In genomic region chr3:11719406-11720219, GRCh38 we compare ENCODE assay signal across 8 cellular contexts.
DNase-seq lines count a peak whose midpoint lies in the region; ATAC-seq and TF ChIP-seq lines count a peak whose summit lies in the region.

No MANE protein-coding gene starts in this region.

- H3K27ac ChIP-seq in left ventricle myocardium inferior (replicated peaks) (peak overlapping the region; percentile 93), urinary bladder (ENCODE audit: low read depth) (peak overlapping the region; percentile 99)

- no peaks in the 10 kb centered on the region for H3K9me3 ChIP-seq in left ventricle myocardium inferior (replicated peaks)

- H3K4me3 Mint-ChIP-seq in IgD-negative memory B cell (peak overlapping the region; percentile 83 to 95 (median 90)), progenitor cell of endocrine pancreas (ENCODE audit: low read depth) (peak overlapping the region; percentile 96)

- ATAC-seq in GM21529 (IDR thresholded peaks at IDR 0.05; ENCODE audit: unreplicated experiment) = peak; percentile 70

- H3K4me1 Mint-ChIP-seq in IgD-negative memory B cell = peaks cover 18 to 24% (median 19%) of the 10 kb centered on the region in 3 donors
- peaks cover 24% of the 10 kb centered on the region for H3K4me1 Mint-ChIP-seq in progenitor cell of endocrine pancreas (ENCODE audit: low read depth)

- H3K4me3 ChIP-seq in left ventricle myocardium inferior = peak overlapping the region; percentile 81
- H3K4me3 ChIP-seq in urinary bladder (ENCODE audit: low read depth, low read length) = peak overlapping the region; percentile 99

- H3K36me3 ChIP-seq in left ventricle myocardium inferior = no peaks in the 10 kb centered on the region
- H3K36me3 ChIP-seq in urinary bladder (ENCODE audit: insufficient read depth) = no peaks in the 10 kb centered on the region

- peaks cover 1% of the 10 kb centered on the region for H3K36me3 Mint-ChIP-seq in IgD-negative memory B cell
- peaks cover 1% of the 10 kb centered on the region for H3K36me3 Mint-ChIP-seq in progenitor cell of endocrine pancreas (ENCODE audit: insufficient read depth)

- H3K4me1 ChIP-seq in left ventricle myocardium inferior = peaks cover 47% of the 10 kb centered on the region
- no peaks in the 10 kb centered on the region for H3K4me1 ChIP-seq in urinary bladder (ENCODE audit: insufficient read depth)

- no peaks in the 10 kb centered on the region for H3K9me3 Mint-ChIP-seq in IgD-negative memory B cell
- no peaks in the 10 kb centered on the region for H3K9me3 Mint-ChIP-seq in progenitor cell of endocrine pancreas (ENCODE audit: low read depth)

- intact Hi-C loops in left ventricle myocardium inferior (cut with micrococcal nuclease) = no loop called here

- DNase-seq in DMS153 treated with DMSO at 0.1 percent for 48 hours (lab: John Stamatoyannopoulos, UW; ENCODE audit: unreplicated experiment) = peak; percentile 18
- DNase-seq in T follicular helper cell (ENCODE audit: low read depth) = peak; percentile 74
- DNase-seq in amygdala (lab: John Stamatoyannopoulos, UW) = peak in 47 of 56 donors; percentile 7 to 74 (median 46)
- peak; percentile 70 for DNase-seq in left ventricle myocardium inferior
- peak; percentile 94 for DNase-seq in progenitor cell of endocrine pancreas (ENCODE audit: low spot score, unreplicated experiment)

- peak overlapping the region in 2 of 3 donors; percentile 87 to 93 for H3K27ac Mint-ChIP-seq in IgD-negative memory B cell
- no peak overlapping the region for H3K27ac Mint-ChIP-seq in progenitor cell of endocrine pancreas

- H3K27me3 Mint-ChIP-seq in IgD-negative memory B cell (no peaks in the 10 kb centered on the region), progenitor cell of endocrine pancreas (peaks cover 7% of the 10 kb centered on the region)

- TF ChIP-seq CTCF in left ventricle myocardium inferior (IDR thresholded peaks at IDR 0.05; ENCODE audit: borderline replicate concordance) (no peak), progenitor cell of endocrine pancreas (IDR thresholded peaks at IDR 0.05; ENCODE audit: unreplicated experiment) (no peak)

- WGBS in urinary bladder = under 1% methylated on average over 105 of the region's 105 CpGs

- H3K27me3 ChIP-seq in left ventricle myocardium inferior (ENCODE audit: low read depth) = no peaks in the 10 kb centered on the region

Comparison
In these comparisons a context has a peak if more than half of its experiments do, and no peak if none do; other contexts are left out.
1. Peak in every context shown above with its lines: DNase-seq, ATAC-seq, H3K4me3 ChIP-seq and H3K27ac ChIP-seq.
2. DNase-seq: peak in every context shown above with its lines; median percentile 94 in progenitor cell of endocrine pancreas; 74 in T follicular helper cell; 70 in left ventricle myocardium inferior; 46 in amygdala; 18 in DMS153 treated with DMSO at 0.1 percent for 48 hours.